ENCODE assay signal across 11 cellular contexts in genomic region chr12:65464930-65465329, GRCh38.
A peak's percentile ranks its signal among the peaks of the same experiment; 100 is the strongest.
DNase-seq lines count a peak whose midpoint lies in the region; ATAC-seq and TF ChIP-seq lines count a peak whose summit lies in the region.
"Had no signal": no experiment of that assay in that cellular context is flagged by ENCODE, and none has a peak within 500 bp of the region (broad histone marks: within the 10 kb centered on the region; RNA-seq: fewer than 3 reads in every experiment).

No MANE protein-coding gene starts in this region.

- H3K9me1 ChIP-seq in IMR-90 (ENCODE audit: insufficient read depth, low read length), result peaks cover 4% of the 10 kb centered on the region

- H4K5ac ChIP-seq in IMR-90 (ENCODE audit: low read depth, low read length), result 0 out of 2 replicates have a peak overlapping the region, but pooled peaks have one; percentile 21

- TF ChIP-seq CTCF in AG04450 (IDR thresholded peaks at IDR 0.05; ENCODE audit: low read depth, low read length), result no peak
- TF ChIP-seq CTCF in IMR-90 (conservative IDR thresholded peaks at IDR 0.05; ENCODE audit: low read depth, low read length), result no peak
- no peak for TF ChIP-seq CTCF in choroid plexus epithelial cell (conservative IDR thresholded peaks at IDR 0.05; ENCODE audit: low read depth, low read length)

- no peak overlapping the region for H3K56ac ChIP-seq in IMR-90 (ENCODE audit: extremely low read depth, insufficient read depth, low read length)

- peak overlapping the region in 1 of 2 experiments; percentile 50; a peak in 2 of 4 replicates for H4K8ac ChIP-seq in IMR-90 (ENCODE audit: low read depth in 2 of 2, low read length in 2 of 2)

- intact Hi-C loops in IMR-90 (cut with micrococcal nuclease), result loop anchor here (10.0 kb wide), 1 partner anchor 140 kb away; no protein-coding TSS in a partner anchor

- peak overlapping the region; percentile 36; the same call in 1 of the 2 replicates for H2AK5ac ChIP-seq in IMR-90 (ENCODE audit: low read depth, low read length)

- H2AFZ ChIP-seq in IMR-90 (replicated peaks; ENCODE audit: low read length, poor library complexity), result no peak overlapping the region

- dilution Hi-C loops in IMR-90 (cut with HindIII; ENCODE audit: low sequenced_read_pairs, unreplicated experiment), result no loop called here

- H3K79me1 ChIP-seq in IMR-90 (ENCODE audit: low read depth in 1 of 2, low read length in 2 of 2), result peaks cover 0 to 11% of the 10 kb centered on the region in 2 experiments; a peak in 3 of 4 replicates

- peak overlapping the region; percentile 66; the same call in 1 of the 2 replicates for H3K4ac ChIP-seq in IMR-90 (ENCODE audit: low read depth, low read length)

- WGBS in IMR-90 (ENCODE audit: extremely low coverage in 2 of 2, insufficient read length in 1 of 2), 2 experiments, result 33% methylated on average over 1 of the region's 3 CpGs; no CpG with 5 or more reads in 1 of the 2 experiments

- H3K23ac ChIP-seq in IMR-90 (ENCODE audit: low read depth, low read length), result 0 out of 2 replicates have a peak overlapping the region, but pooled peaks have one; percentile 2

- peaks cover 0 to 2% (median 2%) of the 10 kb centered on the region in 3 donors for H3K27me3 Mint-ChIP-seq in immature natural killer cell (ENCODE audit: low read depth in 3 of 3)

- peak overlapping the region; percentile 28 for H2BK20ac ChIP-seq in IMR-90 (ENCODE audit: low read depth, low read length)

- H3K27me3 ChIP-seq in AG04450 (ENCODE audit: control insufficient read depth, insufficient read depth, low read length) (no peaks in the 10 kb centered on the region), IMR-90 (ENCODE audit: control insufficient read depth, insufficient read depth, low read length) (no peaks in the 10 kb centered on the region)
- H3K27me3 ChIP-seq: BLaER1 treated with 17β-estradiol and CSF1 and Interleukin-3, amounts not matched to agents 10 nM and 100 nM had no signal

- H3K18ac ChIP-seq in IMR-90 (ENCODE audit: low read depth, low read length), result peak overlapping the region; percentile 40; the same call in 1 of the 2 replicates

- H2BK15ac ChIP-seq in IMR-90 (ENCODE audit: low read depth, low read length), result peak overlapping the region; percentile 53; the same call in 1 of the 3 replicates

- peaks cover 5% of the 10 kb centered on the region for H3K36me3 ChIP-seq in IMR-90 (ENCODE audit: control insufficient read depth, insufficient read depth, low read length)
- H3K36me3 ChIP-seq: BLaER1 treated with 17β-estradiol and CSF1 and Interleukin-3, amounts not matched to agents 10 nM and 100 nM had no signal

- H2AK9ac ChIP-seq in IMR-90 (replicated peaks; ENCODE audit: low read depth, low read length, poor library complexity), result no peak overlapping the region

- H3K4me1 Mint-ChIP-seq in immature natural killer cell, result no peaks in the 10 kb centered on the region
- H3K4me1 Mint-ChIP-seq: naive thymus-derived CD4-positive, alpha-beta T cell had no signal

- no TSS peak for BruUV-seq in IMR-90 (replicated peaks; lab: Mats Ljungman, UMichigan)

- H4K20me1 ChIP-seq in IMR-90 (ENCODE audit: insufficient read depth, low read length), result no peaks in the 10 kb centered on the region
- H4K20me1 ChIP-seq: BLaER1 treated with 17β-estradiol and CSF1 and Interleukin-3, amounts not matched to agents 10 nM and 100 nM had no signal

- POLR2A ChIA-PET in AG04450 (lab: Yijun Ruan, JAX), result interaction anchor here (1.7 kb wide), 1 partner anchor 138 kb away, joined by 5 read pairs; no protein-coding TSS in a partner anchor
- POLR2A ChIA-PET in IMR-90 (lab: Charles Lee; ENCODE audit: unreplicated experiment), result no interaction called here

- peak; percentile 92 for ATAC-seq in IMR-90 (ENCODE audit: low read depth)
- ATAC-seq in GM19035 (IDR thresholded peaks at IDR 0.05; ENCODE audit: unreplicated experiment), result no peak
- ATAC-seq in stimulated activated naive CD8-positive, alpha-beta T cell treated with anti-CD3 and anti-CD28 coated beads, Interleukin-15, Interleukin-2, amounts not matched to agents 100 U/mL and 50 U/mL, for 24 hours, result no peak
- ATAC-seq: naive thymus-derived CD4-positive, alpha-beta T cell had no signal

- H2BK120ac ChIP-seq in IMR-90 (ENCODE audit: low read depth, low read length), result peak overlapping the region; percentile 72

- no peak overlapping the region for H3K27ac Mint-ChIP-seq in immature natural killer cell
- H3K27ac Mint-ChIP-seq: naive thymus-derived CD4-positive, alpha-beta T cell had no signal

- H2BK5ac ChIP-seq in IMR-90 (ENCODE audit: low read depth, low read length, poor library complexity, severe bottlenecking), result peak overlapping the region; percentile 65

- H3K36me3 Mint-ChIP-seq in immature natural killer cell, result no peaks in the 10 kb centered on the region
- H3K36me3 Mint-ChIP-seq: naive thymus-derived CD4-positive, alpha-beta T cell had no signal

- H3K4me3 ChIP-seq in AG04450 (ENCODE audit: low read depth, low read length) (no peak overlapping the region), IMR-90 (ENCODE audit: insufficient read depth, low read depth, low read length) (no peak overlapping the region), choroid plexus epithelial cell (ENCODE audit: low read depth, low read length) (no peak overlapping the region)
- H3K4me3 ChIP-seq: BLaER1 treated with 17β-estradiol and CSF1 and Interleukin-3, amounts not matched to agents 10 nM and 100 nM had no signal

- H3K9me3 Mint-ChIP-seq in immature natural killer cell, result peaks cover 0 to 3% (median 0%) of the 10 kb centered on the region in 6 donors

- H3K9me3 ChIP-seq in AG04450 (ENCODE audit: control insufficient read depth, insufficient read depth, low read length) (no peaks in the 10 kb centered on the region; the same call in 1 of the 2 replicates), IMR-90 (ENCODE audit: control insufficient read depth, insufficient read depth, low read length) (no peaks in the 10 kb centered on the region)

- in situ Hi-C loops in IMR-90 (cut with MboI; ENCODE audit: low sequenced_read_pairs), result no loop called here

- TF ChIP-seq POLR2A in IMR-90 (IDR thresholded peaks at IDR 0.05; ENCODE audit: low read depth, low read length), result no peak

- DNase-seq in AG04450 (ENCODE audit: low read depth, low spot score) (peak; percentile 90), IMR-90 (peak; percentile 96), choroid plexus epithelial cell (ENCODE audit: low read depth) (peak; percentile 95), left kidney (ENCODE audit: low read depth, low spot score) (peak; percentile 50), NAMALWA (ENCODE audit: low spot score) (no peak), immature natural killer cell (no peak)
- no peak for DNase-seq in stimulated activated naive CD8-positive, alpha-beta T cell treated with anti-CD3 and anti-CD28 coated beads, Interleukin-15, Interleukin-2, amounts not matched to agents 100 U/mL and 50 U/mL, for 24 hours
- DNase-seq: MV-4-11; naive thymus-derived CD4-positive, alpha-beta T cell had no signal

- no peak overlapping the region; the same call in 1 of the 2 replicates for H3K9ac ChIP-seq in IMR-90 (ENCODE audit: low read depth, low read length)
- H3K9ac ChIP-seq: BLaER1 treated with 17β-estradiol and CSF1 and Interleukin-3, amounts not matched to agents 10 nM and 100 nM had no signal

- H3K4me2 ChIP-seq in IMR-90 (ENCODE audit: low read depth, low read length), result peak overlapping the region; percentile 14; the same call in 1 of the 2 replicates
- H3K4me2 ChIP-seq: BLaER1 treated with 17β-estradiol and CSF1 and Interleukin-3, amounts not matched to agents 10 nM and 100 nM had no signal

- TF ChIP-seq RAD21 in IMR-90 (IDR thresholded peaks at IDR 0.05; ENCODE audit: low read length), result no peak

- H4K91ac ChIP-seq in IMR-90 (ENCODE audit: insufficient read depth, low read depth, low read length), result peak overlapping the region; percentile 42; the same call in 1 of the 2 replicates

- CTCF ChIA-PET in AG04450 (lab: Charles Lee), result interaction anchor here (0.5 to 1.8 kb wide), 3 partner anchors 38 to 619 kb away, joined by 3 to 5 read pairs (median 3); no protein-coding TSS in a partner anchor
- CTCF ChIA-PET in IMR-90 (lab: Yijun Ruan, JAX), result interaction anchor here (1.8 kb wide), 1 partner anchor 92 kb away, joined by 4 read pairs; no protein-coding TSS in a partner anchor

- H3K14ac ChIP-seq in IMR-90 (replicated peaks; ENCODE audit: low read depth, low read length), result peak overlapping the region; percentile 55

- H3K4me1 ChIP-seq in IMR-90 (ENCODE audit: control insufficient read depth, insufficient read depth, low read length), result peaks cover 14% of the 10 kb centered on the region

- H3K27ac ChIP-seq in AG04450 (ENCODE audit: low read depth, low read length), result no peak overlapping the region
- peak overlapping the region; percentile 73; the same call in 1 of the 2 replicates for H3K27ac ChIP-seq in IMR-90 (ENCODE audit: insufficient read depth, low read length)
- H3K27ac ChIP-seq: BLaER1 treated with 17β-estradiol and CSF1 and Interleukin-3, amounts not matched to agents 10 nM and 100 nM had no signal

- no peak overlapping the region for H3K4me3 Mint-ChIP-seq in immature natural killer cell
- H3K4me3 Mint-ChIP-seq: naive thymus-derived CD4-positive, alpha-beta T cell had no signal

TF ChIP-seq in IMR-90, 13 proteins besides CTCF, POLR2A, EP300 and RAD21:
- TF ChIP-seq BHLHE40 (IDR thresholded peaks at IDR 0.05; ENCODE audit: low read depth, low read length) (no peak), FOS (IDR thresholded peaks at IDR 0.05; ENCODE audit: low read depth, low read length) (peak; percentile 28; the same call in 1 of the 2 replicates)

Comparison
In these comparisons a context has a peak if more than half of its experiments do, and no peak if none do; other contexts are left out.
1. DNase-seq: peak in AG04450 (single experiment), IMR-90 (single experiment), choroid plexus epithelial cell (single experiment) and left kidney (single experiment); none in NAMALWA (single experiment), immature natural killer cell (0 of 3) and stimulated activated naive CD8-positive, alpha-beta T cell treated with anti-CD3 and anti-CD28 coated beads, Interleukin-15, Interleukin-2, amounts not matched to agents 100 U/mL and 50 U/mL, for 24 hours (single experiment).